In the genomic region with DNA sequence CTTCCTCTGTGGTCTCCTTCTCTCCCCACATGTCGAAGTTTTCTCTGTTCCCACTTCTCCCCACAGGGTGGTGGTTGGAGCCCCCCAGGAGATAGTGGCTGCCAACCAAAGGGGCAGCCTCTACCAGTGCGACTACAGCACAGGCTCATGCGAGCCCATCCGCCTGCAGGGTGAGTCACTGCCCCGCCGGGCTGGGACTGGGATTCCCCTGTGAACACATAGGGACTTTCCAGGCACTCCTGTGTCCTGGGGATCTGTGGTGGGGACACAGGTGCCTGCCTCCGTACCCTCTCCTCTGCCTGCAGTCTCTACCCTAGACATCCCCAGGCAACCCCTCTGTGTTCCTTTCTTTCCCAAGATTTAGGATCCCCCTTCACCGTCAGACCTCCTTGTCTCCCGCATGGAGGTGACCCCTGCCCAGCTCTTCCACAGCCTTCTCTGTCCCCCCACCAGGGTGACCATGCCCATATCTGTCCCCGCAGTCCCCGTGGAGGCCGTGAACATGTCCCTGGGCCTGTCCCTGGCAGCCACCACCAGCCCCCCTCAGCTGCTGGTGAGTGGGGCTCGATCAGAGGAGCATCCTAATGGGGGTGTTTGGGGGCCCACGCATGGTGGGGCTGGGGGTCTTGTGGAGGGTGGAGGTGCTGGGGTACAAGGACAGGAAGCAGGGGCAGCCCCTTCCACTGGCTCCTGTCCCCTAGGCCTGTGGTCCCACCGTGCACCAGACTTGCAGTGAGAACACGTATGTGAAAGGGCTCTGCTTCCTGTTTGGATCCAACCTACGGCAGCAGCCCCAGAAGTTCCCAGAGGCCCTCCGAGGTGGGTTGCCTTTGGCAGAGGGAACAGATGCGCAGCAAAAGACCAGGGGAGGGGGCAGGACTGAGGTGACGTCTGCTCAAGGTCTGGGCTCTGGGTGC, we compare ENCODE assay signal across 8 cellular contexts. TPM values are rescaled to one million over a fixed set of nuclear protein-coding genes. Genes with fewer than 3 reads are reported as not detected.
A peak's percentile ranks its signal among the peaks of the same experiment; 100 is the strongest.
DNase-seq lines count a peak whose midpoint lies in the region; ATAC-seq, FAIRE-seq and TF ChIP-seq lines count a peak whose summit lies in the region.

No MANE protein-coding gene starts in this region.

- H3K4me3 Mint-ChIP-seq in CD4-positive, alpha-beta memory T cell = peak overlapping the region in 7 of 8 donors; percentile 27 to 76 (median 36)

- H3K36me3 Mint-ChIP-seq in CD4-positive, alpha-beta memory T cell = peaks cover 0 to 4% of the 10 kb centered on the region in 2 donors

- peak; percentile 88 for ATAC-seq in GM21515 (IDR thresholded peaks at IDR 0.05; ENCODE audit: unreplicated experiment)

- DNase-seq in CD4-positive, alpha-beta memory T cell = peak; percentile 6 to 83 (median 22)
- peak; percentile 84 for DNase-seq in HTR-8/SVneo (ENCODE audit: insufficient read length, low spot score)
- DNase-seq in activated CD8-positive, alpha-beta memory T cell treated with anti-CD3 and anti-CD28 coated beads, Interleukin-2, amount 50 U/mL, for 24 hours (ENCODE audit: extremely low read depth) = peak; percentile 49
- DNase-seq in iPS-NIHi7 (ENCODE audit: extremely low spot score) = peak; percentile 63
- peak; percentile 73 to 75 for DNase-seq in stimulated activated CD8-positive, alpha-beta memory T cell treated with anti-CD3 and anti-CD28 coated beads, Interleukin-2, amount 100 ng/mL, for 48 hours (ENCODE audit: low read depth in 2 of 2)
- DNase-seq in NCI-H146 treated with DMSO at 0.1 percent for 48 hours (lab: John Stamatoyannopoulos, UW; ENCODE audit: unreplicated experiment) = no peak
- no peak for DNase-seq in left ventricle myocardium inferior

- H3K9me3 Mint-ChIP-seq in CD4-positive, alpha-beta memory T cell = peaks cover 0 to under 1% (median 0%) of the 10 kb centered on the region in 8 donors

- POLR2A ChIA-PET in CD4-positive, alpha-beta memory T cell (lab: Charles Lee; ENCODE audit: partially characterized antibody) = no interaction called here

- no peaks in the 10 kb centered on the region for H3K9me3 ChIP-seq in CD4-positive, alpha-beta memory T cell (ENCODE audit: control insufficient read depth in 1 of 2, low read length in 2 of 2)
- no peaks in the 10 kb centered on the region for H3K9me3 ChIP-seq in left ventricle myocardium inferior (replicated peaks)

- no peaks in the 10 kb centered on the region for H3K36me3 ChIP-seq in CD4-positive, alpha-beta memory T cell (ENCODE audit: insufficient read depth, low read length)
- no peaks in the 10 kb centered on the region for H3K36me3 ChIP-seq in left ventricle myocardium inferior

- peaks cover 6 to 44% (median 18%) of the 10 kb centered on the region in 4 donors for H3K4me1 Mint-ChIP-seq in CD4-positive, alpha-beta memory T cell

- no peaks in the 10 kb centered on the region for H3K27me3 ChIP-seq in CD4-positive, alpha-beta memory T cell (ENCODE audit: insufficient read depth, low read length)
- peaks cover 66% of the 10 kb centered on the region for H3K27me3 ChIP-seq in left ventricle myocardium inferior (ENCODE audit: low read depth)

- H3K4me1 ChIP-seq in CD4-positive, alpha-beta memory T cell (ENCODE audit: insufficient read depth, low read length) = peaks cover 20% of the 10 kb centered on the region
- H3K4me1 ChIP-seq in left ventricle myocardium inferior = no peaks in the 10 kb centered on the region

- CTCF ChIA-PET in CD4-positive, alpha-beta memory T cell (lab: Charles Lee; ENCODE audit: partially characterized antibody) = interaction anchor here (0.7 kb wide), 1 partner anchor 8 kb away, joined by 3 read pairs; no protein-coding TSS in a partner anchor

- H3K27ac Mint-ChIP-seq in CD4-positive, alpha-beta memory T cell = peak overlapping the region; percentile 39 to 91 (median 85)

- H3K27me3 Mint-ChIP-seq in CD4-positive, alpha-beta memory T cell = peaks cover 3 to 5% of the 10 kb centered on the region in 2 donors

- FAIRE-seq in HTR-8/SVneo (lab: Jason Lieb, UNC) = peak; percentile 9

- intact Hi-C loops in CD4-positive, alpha-beta memory T cell (cut with micrococcal nuclease) = no loop called here
- intact Hi-C loops in left ventricle myocardium inferior (cut with micrococcal nuclease) = no loop called here

- H3K4me3 ChIP-seq in CD4-positive, alpha-beta memory T cell (ENCODE audit: low read length in 2 of 2) = no peak overlapping the region
- no peak overlapping the region for H3K4me3 ChIP-seq in left ventricle myocardium inferior

- no peak for TF ChIP-seq CTCF in left ventricle myocardium inferior (IDR thresholded peaks at IDR 0.05; ENCODE audit: borderline replicate concordance)

- H3K27ac ChIP-seq in CD4-positive, alpha-beta memory T cell (ENCODE audit: low read depth, low read length) = no peak overlapping the region
- no peak overlapping the region for H3K27ac ChIP-seq in left ventricle myocardium inferior (replicated peaks)

RNA-seq across cellular contexts. Expression of a gene that starts 5.8 kb away (rescaled TPM):
- total RNA-seq in CD4-positive, alpha-beta memory T cell = 1 to 10 TPM; 1.4 to 2.2 TPM
- 1 to 10 TPM; 2.0 to 2.1 TPM for polyA plus RNA-seq in CD4-positive, alpha-beta memory T cell
- total RNA-seq in left ventricle myocardium inferior = 5.1 TPM

RNA-seq across cellular contexts. Expression of a gene that starts 48.7 kb away (rescaled TPM):
- total RNA-seq in CD4-positive, alpha-beta memory T cell = not detected
- not detected for polyA plus RNA-seq in CD4-positive, alpha-beta memory T cell
- total RNA-seq in left ventricle myocardium inferior = not detected

RNA-seq across cellular contexts. Expression of a gene that starts 51.7 kb away (rescaled TPM):
- not detected for total RNA-seq in CD4-positive, alpha-beta memory T cell
- polyA plus RNA-seq in CD4-positive, alpha-beta memory T cell = not detected
- total RNA-seq in left ventricle myocardium inferior = 0.91 TPM

Comparison
In these comparisons a context has a peak if more than half of its experiments do, and no peak if none do; other contexts are left out.
1. DNase-seq: peak in CD4-positive, alpha-beta memory T cell (5 of 5), HTR-8/SVneo (single experiment), activated CD8-positive, alpha-beta memory T cell treated with anti-CD3 and anti-CD28 coated beads, Interleukin-2, amount 50 U/mL, for 24 hours (single experiment), iPS-NIHi7 (single experiment) and stimulated activated CD8-positive, alpha-beta memory T cell treated with anti-CD3 and anti-CD28 coated beads, Interleukin-2, amount 100 ng/mL, for 48 hours (2 of 2); none in NCI-H146 treated with DMSO at 0.1 percent for 48 hours (single experiment) and left ventricle myocardium inferior (single experiment).